ENCODE assay signal across 22 cellular contexts in genomic region chr6:23246901-23247300, GRCh38.
"Had no signal": no experiment of that assay in that cellular context is flagged by ENCODE, and none has a peak within 500 bp of the region (broad histone marks: within the 10 kb centered on the region; RNA-seq: fewer than 3 reads in every experiment).

No MANE protein-coding gene starts in this region.

- H3K4me1 Mint-ChIP-seq: IgD-negative memory B cell had no signal

- H3K27ac ChIP-seq: KMS-11, SJCRH30 had no signal

- H3K9me3 ChIP-seq: SJCRH30 had no signal

- H3K27ac Mint-ChIP-seq: IgD-negative memory B cell had no signal

- H3K4me3 Mint-ChIP-seq: IgD-negative memory B cell had no signal

- ATAC-seq: HepG2, K562, Panc1, Right ventricle myocardium inferior had no signal

- H3K9ac ChIP-seq: KMS-11 had no signal

- H3K4me2 ChIP-seq: KMS-11 had no signal

- H3K36me3 Mint-ChIP-seq: IgD-negative memory B cell had no signal

- H3K36me3 ChIP-seq: SJCRH30 had no signal

- FAIRE-seq: K562 had no signal

- H3K4me3 ChIP-seq: K562, SJCRH30 had no signal

- H3K27me3 Mint-ChIP-seq: IgD-negative memory B cell had no signal

- H3K4me1 ChIP-seq: SJCRH30 had no signal

- H3K27me3 ChIP-seq: SJCRH30 had no signal

- DNase-seq: Kasumi-1, MM.1S, NCI-H1092 treated with DMSO at 0.1 percent for 48 hours, NCI-H1436, NCI-H187, NCI-H2029, NCI-H2081 treated with DMSO at 0.1 percent for 48 hours, NCI-H2171 treated with DMSO at 0.1 percent for 48 hours, NCI-H345, NCI-H446 treated with DMSO at 0.1 percent for 48 hours, NCI-H510A treated with DMSO at 0.1 percent for 48 hours, NCI-H526 treated with DMSO at 0.1 percent for 48 hours, NCI-H748 treated with DMSO at 0.1 percent for 48 hours, SHP77 treated with DMSO at 0.1 percent for 48 hours, SJCRH30, SW 1271 had no signal
